ENCODE assay signal across 9 cellular contexts in genomic region chr9:124045076-124045829, GRCh38. TPM values are rescaled to one million over a fixed set of nuclear protein-coding genes. Genes with fewer than 3 reads are reported as not detected.
DNase-seq lines count a peak whose midpoint lies in the region; ATAC-seq and TF ChIP-seq lines count a peak whose summit lies in the region.
"Had no signal": no experiment of that assay in that cellular context is flagged by ENCODE, and none has a peak within 500 bp of the region (broad histone marks: within the 10 kb centered on the region; RNA-seq: fewer than 3 reads in every experiment).

No MANE protein-coding gene starts in this region.

- WGBS in suprapubic skin = 16% methylated on average over 28 of the region's 49 CpGs

- no peaks in the 10 kb centered on the region for H3K4me1 ChIP-seq in iPS-20b (ENCODE audit: insufficient read depth, low read length)
- peaks cover 38% of the 10 kb centered on the region for H3K4me1 ChIP-seq in suprapubic skin

- no peak for TF ChIP-seq CTCF in astrocyte of the cerebellum (IDR thresholded peaks at IDR 0.05; ENCODE audit: low read depth, low read length, missing control alignments)
- TF ChIP-seq CTCF in suprapubic skin (IDR thresholded peaks at IDR 0.05) = no peak
- no peak for TF ChIP-seq CTCF in progenitor cell of endocrine pancreas (IDR thresholded peaks at IDR 0.05; ENCODE audit: unreplicated experiment)

- TF ChIP-seq POLR2A in suprapubic skin (IDR thresholded peaks at IDR 0.05) = no peak

- H3K36me3 Mint-ChIP-seq in progenitor cell of endocrine pancreas (ENCODE audit: insufficient read depth) = no peaks in the 10 kb centered on the region

- no peak overlapping the region for H3K9ac ChIP-seq in iPS-20b (ENCODE audit: low read depth, low read length)

- no peak overlapping the region for H3K4me3 Mint-ChIP-seq in progenitor cell of endocrine pancreas (ENCODE audit: low read depth)
- H3K4me3 Mint-ChIP-seq: activated T-helper 1 cell treated with anti-CD3 and anti-CD28 coated beads, Interleukin-12 subunit alpha, Interleukin-12 subunit beta, Interleukin-2, Interleukin-4 antibody, amounts not matched to agents 30 ng/mL and 10 ng/mL and 1 ng/mL, durations not matched to agents 14 hours and 24 hours and 36 hours had no signal

- ATAC-seq in GM19324 (IDR thresholded peaks at IDR 0.05; ENCODE audit: low FRiP score, unreplicated experiment) = no peak
- no peak for ATAC-seq in GM19328 (IDR thresholded peaks at IDR 0.05; ENCODE audit: unreplicated experiment)

- H3K9me3 Mint-ChIP-seq in progenitor cell of endocrine pancreas (ENCODE audit: low read depth) = no peaks in the 10 kb centered on the region
- H3K9me3 Mint-ChIP-seq: activated T-helper 1 cell treated with anti-CD3 and anti-CD28 coated beads, Interleukin-12 subunit alpha, Interleukin-12 subunit beta, Interleukin-2, Interleukin-4 antibody, amounts not matched to agents 30 ng/mL and 10 ng/mL and 1 ng/mL, durations not matched to agents 14 hours and 24 hours and 36 hours had no signal

- no peaks in the 10 kb centered on the region for H3K36me3 ChIP-seq in iPS-20b (ENCODE audit: insufficient read depth, low read depth, low read length)
- H3K36me3 ChIP-seq in suprapubic skin = no peaks in the 10 kb centered on the region

- H3K27me3 ChIP-seq in iPS-20b (ENCODE audit: insufficient read depth, low read length) (peaks cover 73% of the 10 kb centered on the region), suprapubic skin (peaks cover 43% of the 10 kb centered on the region)

- H3K4me1 Mint-ChIP-seq in progenitor cell of endocrine pancreas (ENCODE audit: low read depth) = peaks cover 2% of the 10 kb centered on the region

- in situ Hi-C loops in astrocyte of the cerebellum (cut with HindIII; ENCODE audit: low sequenced_read_pairs) = no loop called here

- DNase-seq in NCI-H2196 (lab: John Stamatoyannopoulos, UW; ENCODE audit: unreplicated experiment) (peak; percentile 12), NCI-H2196 treated with DMSO at 0.1 percent for 48 hours (lab: John Stamatoyannopoulos, UW; ENCODE audit: unreplicated experiment) (no peak), astrocyte of the cerebellum (ENCODE audit: low read depth) (no peak), suprapubic skin (ENCODE audit: low spot score in 2 of 2) (peak in 1 of 2 donors; percentile 73), progenitor cell of endocrine pancreas (ENCODE audit: low spot score, unreplicated experiment) (no peak)

- H3K9me3 ChIP-seq in iPS-20b (ENCODE audit: insufficient read depth, low read depth, low read length) (no peaks in the 10 kb centered on the region), suprapubic skin (no peaks in the 10 kb centered on the region)

- H3K27me3 Mint-ChIP-seq in progenitor cell of endocrine pancreas = peaks cover 73% of the 10 kb centered on the region

- no peak for TF ChIP-seq EP300 in suprapubic skin (IDR thresholded peaks at IDR 0.05)

- H3K27ac Mint-ChIP-seq in progenitor cell of endocrine pancreas = no peak overlapping the region
- H3K27ac Mint-ChIP-seq: activated T-helper 1 cell treated with anti-CD3 and anti-CD28 coated beads, Interleukin-12 subunit alpha, Interleukin-12 subunit beta, Interleukin-2, Interleukin-4 antibody, amounts not matched to agents 30 ng/mL and 10 ng/mL and 1 ng/mL, durations not matched to agents 14 hours and 24 hours and 36 hours had no signal

- H3K4me3 ChIP-seq in astrocyte of the cerebellum (ENCODE audit: low read depth, low read length) (peak overlapping the region; percentile 23), iPS-20b (ENCODE audit: low read length) (peak overlapping the region; percentile 60), suprapubic skin (peak overlapping the region; percentile 49)

- no peak overlapping the region for H3K27ac ChIP-seq in iPS-20b (ENCODE audit: low read length)
- peak overlapping the region; percentile 61 for H3K27ac ChIP-seq in suprapubic skin

RNA-seq across cellular contexts. Expression of gene LHX2, which starts 33.7 kb away (rescaled TPM):
- 10 to 100 TPM in 3 of 4 donors, 1 to 10 TPM in 1; 1.7 to 20.6 (median 11.6) TPM for total RNA-seq in suprapubic skin
- 0.24 TPM in 1 of 2 replicates, not detected in the other for total RNA-seq in progenitor cell of endocrine pancreas
- total RNA-seq: activated T-helper 1 cell treated with anti-CD3 and anti-CD28 coated beads, Interleukin-12 subunit alpha, Interleukin-12 subunit beta, Interleukin-2, Interleukin-4 antibody, amounts not matched to agents 30 ng/mL and 10 ng/mL and 1 ng/mL, durations not matched to agents 14 hours and 24 hours and 36 hours had no signal
